Comparison of ENCODE assay signal across 24 cellular contexts in the genomic region with DNA sequence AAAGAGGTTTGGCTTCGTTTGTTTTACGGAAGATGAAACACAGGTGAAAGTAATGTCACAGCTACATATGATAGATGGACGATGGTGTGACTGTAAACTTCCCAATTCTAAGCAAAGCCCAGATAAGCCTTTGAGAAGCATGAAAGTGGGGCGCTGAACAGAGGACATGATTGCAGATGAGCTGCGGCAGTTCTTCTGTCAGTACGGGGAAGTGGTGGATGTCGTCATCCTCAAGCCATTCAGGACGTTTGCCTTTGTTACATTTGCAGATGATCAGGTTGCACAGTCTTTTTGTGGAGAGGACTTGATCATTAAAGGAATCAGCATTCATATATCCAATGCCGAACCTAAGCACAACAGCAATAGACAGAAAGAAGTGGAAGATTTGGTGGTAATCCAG.
"Had no signal": no experiment of that assay in that cellular context is flagged by ENCODE, and none has a peak within 500 bp of the region (broad histone marks: within the 10 kb centered on the region; RNA-seq: fewer than 3 reads in every experiment).

No MANE protein-coding gene starts in this region.

- H3K9me3 Mint-ChIP-seq: activated naive CD4-positive, alpha-beta T cell treated with anti-CD3 and anti-CD28 coated beads for 36 hours; T-helper 1 cell treated with Interleukin-12 subunit alpha and Interleukin-12 subunit beta and Interleukin-4 antibody, amounts not matched to agents 30 μg/mL and 1 μg/mL, for 36 hours had no signal

- ATAC-seq: activated CD8-positive, alpha-beta T cell treated with anti-CD3 and anti-CD28 coated beads, Interleukin-2, amount 10 ng/mL, durations not matched to agents 7 days and 5 days; K562; WTC11 had no signal

- H3K27ac Mint-ChIP-seq: activated CD8-positive, alpha-beta T cell treated with anti-CD3 and anti-CD28 coated beads, Interleukin-2, amount 10 ng/mL, durations not matched to agents 7 days and 5 days; activated naive CD4-positive, alpha-beta T cell treated with anti-CD3 and anti-CD28 coated beads for 36 hours; activated naive CD8-positive, alpha-beta T cell; T-helper 1 cell treated with Interleukin-12 subunit alpha and Interleukin-12 subunit beta and Interleukin-4 antibody, amounts not matched to agents 30 μg/mL and 1 μg/mL, for 36 hours; WTC11 had no signal

- H3K27me3 Mint-ChIP-seq: activated naive CD8-positive, alpha-beta T cell had no signal

- DNase-seq: activated CD4-positive, alpha-beta T cell treated with anti-CD3 and anti-CD28 coated beads for 48 hours; activated CD4-positive, alpha-beta T cell treated with anti-CD3 and anti-CD28 coated beads, Interleukin-2, amount 50 U/mL, for 4 hours; activated CD4-positive, CD25-positive, alpha-beta regulatory T cell treated with anti-CD3 and anti-CD28 coated beads, Interleukin-2, amount 50 U/mL, for 72 hours; activated CD8-positive, alpha-beta memory T cell treated with anti-CD3 and anti-CD28 coated beads, Interleukin-2, amount 50 U/mL, for 48 hours; activated CD8-positive, alpha-beta T cell treated with anti-CD3 and anti-CD28 coated beads, Interleukin-2, amount 10 ng/mL, durations not matched to agents 7 days and 5 days; activated effector memory CD4-positive, alpha-beta T cell treated with Interleukin-2 at 50 U/mL for 16 hours; activated naive CD4-positive, alpha-beta T cell treated with anti-CD3 and anti-CD28 coated beads for 36 hours; activated T-cell treated with anti-CD3 and anti-CD28 coated beads, Interleukin-2, amount 50 U/mL, for 1 hour; brain microvascular endothelial cell; cerebellar nuclear complex; Karpas-422; MM.1S; NCI-H1105; NCI-H1436; NCI-H1694 treated with DMSO at 0.1 percent for 48 hours; NCI-H2029 treated with DMSO at 0.1 percent for 48 hours; NCI-H510A treated with DMSO at 0.1 percent for 48 hours; NCI-H69; PC-9; SHP77 treated with DMSO at 0.1 percent for 48 hours had no signal

- H3K36me3 Mint-ChIP-seq: activated naive CD8-positive, alpha-beta T cell had no signal

- H3K4me3 Mint-ChIP-seq: activated CD8-positive, alpha-beta T cell treated with anti-CD3 and anti-CD28 coated beads, Interleukin-2, amount 10 ng/mL, durations not matched to agents 7 days and 5 days; activated naive CD4-positive, alpha-beta T cell treated with anti-CD3 and anti-CD28 coated beads for 36 hours; activated naive CD8-positive, alpha-beta T cell; T-helper 1 cell treated with Interleukin-12 subunit alpha and Interleukin-12 subunit beta and Interleukin-4 antibody, amounts not matched to agents 30 μg/mL and 1 μg/mL, for 36 hours; WTC11 had no signal
